Comparison of ENCODE assay signal across 11 cellular contexts in the genomic region with DNA sequence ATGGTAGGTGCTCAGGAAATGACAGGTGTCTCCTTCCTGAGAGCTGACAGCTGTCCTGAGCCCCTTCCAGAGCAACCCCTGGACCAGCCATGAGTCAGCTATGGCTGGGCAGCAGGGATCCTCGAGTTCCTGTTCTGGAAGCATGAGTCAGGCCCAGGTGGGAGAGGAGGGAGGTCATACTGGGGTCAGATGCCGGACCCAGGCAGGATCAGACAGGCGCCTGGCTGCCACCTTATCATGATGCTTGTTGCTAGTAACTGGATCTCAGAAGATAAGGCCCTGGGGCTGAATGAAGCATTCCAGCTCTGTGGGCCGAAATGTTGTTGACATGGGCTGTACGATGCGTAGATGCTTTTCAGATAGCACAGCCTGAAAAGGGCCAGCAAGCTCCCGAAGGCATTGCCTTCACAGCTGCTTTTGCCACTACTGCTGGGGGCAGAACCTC. TPM values are rescaled to one million over a fixed set of nuclear protein-coding genes. Genes with fewer than 3 reads are reported as not detected.
DNase-seq lines count a peak whose midpoint lies in the region; ATAC-seq lines count a peak whose summit lies in the region.
"Had no signal": no experiment of that assay in that cellular context is flagged by ENCODE, and none has a peak within 500 bp of the region (broad histone marks: within the 10 kb centered on the region; RNA-seq: fewer than 3 reads in every experiment).

No MANE protein-coding gene starts in this region.

- POLR2A ChIA-PET in activated naive CD8-positive, alpha-beta T cell treated with anti-CD3 and anti-CD28 coated beads, Interleukin-2, amount 10 ng/mL, durations not matched to agents 7 days and 5 days (lab: Charles Lee), result no interaction called here
- POLR2A ChIA-PET in naive thymus-derived CD8-positive, alpha-beta T cell (lab: Charles Lee), result no interaction called here

- DNase-seq in activated naive CD8-positive, alpha-beta T cell treated with anti-CD3 and anti-CD28 coated beads, Interleukin-2, amount 10 ng/mL, durations not matched to agents 7 days and 5 days, result peak; percentile 16
- DNase-seq in activated naive CD8-positive, alpha-beta T cell treated with anti-CD3 and anti-CD28 coated beads for 36 hours, result no peak
- DNase-seq in amniotic epithelial cell (ENCODE audit: low read depth) (peak; percentile 94), kidney tubule cell (ENCODE audit: low spot score) (peak; percentile 97), amygdala (lab: John Stamatoyannopoulos, UW) (no peak)
- no peak for DNase-seq in naive thymus-derived CD8-positive, alpha-beta T cell
- DNase-seq: activated B cell treated with CpG ODN at 0.5 μM for 24 hours, NCI-H345 had no signal

- no peaks in the 10 kb centered on the region for H3K36me3 Mint-ChIP-seq in activated naive CD8-positive, alpha-beta T cell treated with anti-CD3 and anti-CD28 coated beads, Interleukin-2, amount 10 ng/mL, durations not matched to agents 7 days and 5 days
- H3K36me3 Mint-ChIP-seq in activated naive CD8-positive, alpha-beta T cell treated with anti-CD3 and anti-CD28 coated beads for 36 hours, result no peaks in the 10 kb centered on the region
- no peaks in the 10 kb centered on the region for H3K36me3 Mint-ChIP-seq in naive thymus-derived CD8-positive, alpha-beta T cell
- H3K36me3 Mint-ChIP-seq: activated naive CD4-positive, alpha-beta T cell treated with anti-CD3 and anti-CD28 coated beads, Interleukin-2, amount 50 U/mL, for 24 hours had no signal

- ATAC-seq in activated naive CD8-positive, alpha-beta T cell treated with anti-CD3 and anti-CD28 coated beads, Interleukin-2, amount 10 ng/mL, durations not matched to agents 7 days and 5 days (ENCODE audit: low read depth), result no peak
- ATAC-seq in GM19023 (IDR thresholded peaks at IDR 0.05; ENCODE audit: unreplicated experiment) (no peak), GM21526 (IDR thresholded peaks at IDR 0.05; ENCODE audit: low FRiP score, unreplicated experiment) (no peak)
- ATAC-seq in naive thymus-derived CD8-positive, alpha-beta T cell, result no peak

- no peaks in the 10 kb centered on the region for H3K4me1 Mint-ChIP-seq in activated naive CD8-positive, alpha-beta T cell treated with anti-CD3 and anti-CD28 coated beads, Interleukin-2, amount 10 ng/mL, durations not matched to agents 7 days and 5 days
- no peaks in the 10 kb centered on the region for H3K4me1 Mint-ChIP-seq in activated naive CD8-positive, alpha-beta T cell treated with anti-CD3 and anti-CD28 coated beads for 36 hours
- H3K4me1 Mint-ChIP-seq in naive thymus-derived CD8-positive, alpha-beta T cell, result no peaks in the 10 kb centered on the region
- H3K4me1 Mint-ChIP-seq: activated B cell treated with CpG ODN at 0.5 μM for 24 hours; activated naive CD4-positive, alpha-beta T cell treated with anti-CD3 and anti-CD28 coated beads, Interleukin-2, amount 50 U/mL, for 24 hours had no signal

- no peak overlapping the region for H3K27ac Mint-ChIP-seq in activated naive CD8-positive, alpha-beta T cell treated with anti-CD3 and anti-CD28 coated beads, Interleukin-2, amount 10 ng/mL, durations not matched to agents 7 days and 5 days
- no peak overlapping the region for H3K27ac Mint-ChIP-seq in activated naive CD8-positive, alpha-beta T cell treated with anti-CD3 and anti-CD28 coated beads for 36 hours
- H3K27ac Mint-ChIP-seq in naive thymus-derived CD8-positive, alpha-beta T cell, result no peak overlapping the region
- H3K27ac Mint-ChIP-seq: activated B cell treated with CpG ODN at 0.5 μM for 24 hours; activated naive CD4-positive, alpha-beta T cell treated with anti-CD3 and anti-CD28 coated beads, Interleukin-2, amount 50 U/mL, for 24 hours had no signal

- peaks cover 28% of the 10 kb centered on the region for H3K27me3 Mint-ChIP-seq in activated naive CD8-positive, alpha-beta T cell treated with anti-CD3 and anti-CD28 coated beads, Interleukin-2, amount 10 ng/mL, durations not matched to agents 7 days and 5 days
- H3K27me3 Mint-ChIP-seq in activated naive CD8-positive, alpha-beta T cell treated with anti-CD3 and anti-CD28 coated beads for 36 hours, result peaks cover 15% of the 10 kb centered on the region
- H3K27me3 Mint-ChIP-seq in naive thymus-derived CD8-positive, alpha-beta T cell, result peaks cover 17 to 28% (median 24%) of the 10 kb centered on the region in 5 donors

- H3K4me3 Mint-ChIP-seq in activated naive CD8-positive, alpha-beta T cell treated with anti-CD3 and anti-CD28 coated beads, Interleukin-2, amount 10 ng/mL, durations not matched to agents 7 days and 5 days, result no peak overlapping the region
- no peak overlapping the region for H3K4me3 Mint-ChIP-seq in activated naive CD8-positive, alpha-beta T cell treated with anti-CD3 and anti-CD28 coated beads for 36 hours
- H3K4me3 Mint-ChIP-seq in naive thymus-derived CD8-positive, alpha-beta T cell, result no peak overlapping the region
- H3K4me3 Mint-ChIP-seq: activated B cell treated with CpG ODN at 0.5 μM for 24 hours; activated naive CD4-positive, alpha-beta T cell treated with anti-CD3 and anti-CD28 coated beads, Interleukin-2, amount 50 U/mL, for 24 hours had no signal

- H3K9me3 Mint-ChIP-seq in activated naive CD8-positive, alpha-beta T cell treated with anti-CD3 and anti-CD28 coated beads, Interleukin-2, amount 10 ng/mL, durations not matched to agents 7 days and 5 days, result no peaks in the 10 kb centered on the region
- no peaks in the 10 kb centered on the region for H3K9me3 Mint-ChIP-seq in activated naive CD8-positive, alpha-beta T cell treated with anti-CD3 and anti-CD28 coated beads for 36 hours
- no peaks in the 10 kb centered on the region for H3K9me3 Mint-ChIP-seq in naive thymus-derived CD8-positive, alpha-beta T cell
- H3K9me3 Mint-ChIP-seq: activated B cell treated with CpG ODN at 0.5 μM for 24 hours; activated naive CD4-positive, alpha-beta T cell treated with anti-CD3 and anti-CD28 coated beads, Interleukin-2, amount 50 U/mL, for 24 hours had no signal

RNA-seq across cellular contexts. Expression of a gene that starts 17.4 kb away (rescaled TPM):
- total RNA-seq in activated naive CD8-positive, alpha-beta T cell treated with anti-CD3 and anti-CD28 coated beads, Interleukin-2, amount 10 ng/mL, durations not matched to agents 7 days and 5 days, result 1 to 10 TPM; 8.5 to 8.9 TPM
- 1 to 10 TPM; 2.4 to 6.5 TPM for total RNA-seq in activated naive CD8-positive, alpha-beta T cell treated with anti-CD3 and anti-CD28 coated beads for 36 hours
- not detected for total RNA-seq in naive thymus-derived CD8-positive, alpha-beta T cell
- not detected for polyA plus RNA-seq in naive thymus-derived CD8-positive, alpha-beta T cell

RNA-seq across cellular contexts. Expression of a gene that starts 23.8 kb away (rescaled TPM):
- not detected for total RNA-seq in activated naive CD8-positive, alpha-beta T cell treated with anti-CD3 and anti-CD28 coated beads, Interleukin-2, amount 10 ng/mL, durations not matched to agents 7 days and 5 days
- total RNA-seq in activated naive CD8-positive, alpha-beta T cell treated with anti-CD3 and anti-CD28 coated beads for 36 hours, result not detected
- total RNA-seq in naive thymus-derived CD8-positive, alpha-beta T cell, result not detected
- polyA plus RNA-seq in naive thymus-derived CD8-positive, alpha-beta T cell, result not detected
- total RNA-seq: activated B cell treated with CpG ODN at 0.5 μM for 24 hours had no signal

RNA-seq across cellular contexts. Expression of a gene that starts 58.8 kb away (rescaled TPM):
- total RNA-seq in activated naive CD8-positive, alpha-beta T cell treated with anti-CD3 and anti-CD28 coated beads, Interleukin-2, amount 10 ng/mL, durations not matched to agents 7 days and 5 days, result under 1 TPM in 1 of 2 experiments, not detected in 1; 0.14 TPM
- not detected for total RNA-seq in activated naive CD8-positive, alpha-beta T cell treated with anti-CD3 and anti-CD28 coated beads for 36 hours
- total RNA-seq in naive thymus-derived CD8-positive, alpha-beta T cell, result not detected
- polyA plus RNA-seq in naive thymus-derived CD8-positive, alpha-beta T cell, result not detected
- total RNA-seq: activated B cell treated with CpG ODN at 0.5 μM for 24 hours had no signal

Comparison
In these comparisons a context has a peak if more than half of its experiments do, and no peak if none do; other contexts are left out.
1. DNase-seq: peak in activated naive CD8-positive, alpha-beta T cell treated with anti-CD3 and anti-CD28 coated beads, Interleukin-2, amount 10 ng/mL, durations not matched to agents 7 days and 5 days (single experiment), amniotic epithelial cell (single experiment) and kidney tubule cell (single experiment); none in activated naive CD8-positive, alpha-beta T cell treated with anti-CD3 and anti-CD28 coated beads for 36 hours (single experiment), amygdala (0 of 56) and naive thymus-derived CD8-positive, alpha-beta T cell (0 of 10).